Comparison of ENCODE assay signal across 16 cellular contexts in the genomic region with DNA sequence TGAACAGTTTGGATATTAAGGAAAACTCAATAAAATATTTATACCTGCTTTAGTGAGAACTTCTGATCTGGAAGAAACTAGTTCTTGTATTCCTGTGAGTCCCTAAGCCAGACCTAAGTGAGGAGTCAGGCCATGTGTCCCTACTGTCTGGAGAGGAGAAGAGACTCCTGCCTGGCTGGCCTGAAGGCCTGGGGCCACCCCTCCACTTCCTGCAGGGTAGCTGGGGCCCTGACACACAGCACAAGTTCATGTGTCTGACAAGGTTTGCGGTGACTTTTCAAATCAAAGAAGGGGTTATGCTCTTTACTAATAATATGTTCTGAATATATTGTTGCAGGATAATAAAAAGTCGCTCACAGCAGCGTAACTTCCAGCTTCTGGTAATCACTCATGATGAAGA. TPM values are rescaled to one million over a fixed set of nuclear protein-coding genes. Genes with fewer than 3 reads are reported as not detected.
"Had no signal": no experiment of that assay in that cellular context is flagged by ENCODE, and none has a peak within 500 bp of the region (broad histone marks: within the 10 kb centered on the region; RNA-seq: fewer than 3 reads in every experiment).

No MANE protein-coding gene starts in this region.

- H3K9me3 ChIP-seq: sigmoid colon, thyroid gland, uterus had no signal

- H2AFZ ChIP-seq: hepatocyte had no signal

- H3K4me3 ChIP-seq: hepatocyte, sigmoid colon, thyroid gland, uterus had no signal

- H3K4me3 Mint-ChIP-seq: brain; central memory CD8-positive, alpha-beta T cell; dendritic cell treated with granulocyte-macrophage colony-stimulating factor and Interleukin-4, amounts not matched to agents 40 ng/mL and 50 ng/mL, for 4 days; neural crest cell had no signal

- H3K4me1 ChIP-seq: sigmoid colon, thyroid gland, uterus had no signal

- H3K4me1 Mint-ChIP-seq: brain; central memory CD8-positive, alpha-beta T cell; neural crest cell had no signal

- H3K27me3 Mint-ChIP-seq: brain; central memory CD8-positive, alpha-beta T cell; dendritic cell treated with granulocyte-macrophage colony-stimulating factor and Interleukin-4, amounts not matched to agents 40 ng/mL and 50 ng/mL, for 4 days had no signal

- H3K27ac Mint-ChIP-seq: brain; dendritic cell treated with granulocyte-macrophage colony-stimulating factor and Interleukin-4, amounts not matched to agents 40 ng/mL and 50 ng/mL, for 4 days had no signal

- H3K79me2 ChIP-seq: hepatocyte had no signal

- H3K36me3 ChIP-seq: uterus had no signal

- H3K27ac ChIP-seq: hepatocyte, sigmoid colon, thyroid gland, uterus had no signal

- H3K9me3 Mint-ChIP-seq: brain; central memory CD8-positive, alpha-beta T cell; dendritic cell treated with granulocyte-macrophage colony-stimulating factor and Interleukin-4, amounts not matched to agents 40 ng/mL and 50 ng/mL, for 4 days; neural crest cell had no signal

- H3K4me2 ChIP-seq: hepatocyte had no signal

- DNase-seq: activated CD4-positive, CD25-positive, alpha-beta regulatory T cell treated with anti-CD3 and anti-CD28 coated beads, Interleukin-2, amount 50 U/mL, for 72 hours; activated CD8-positive, alpha-beta memory T cell treated with anti-CD3 and anti-CD28 coated beads, Interleukin-2, amount 50 U/mL, for 4 hours; activated effector memory CD4-positive, alpha-beta T cell treated with Interleukin-2 at 50 U/mL for 16 hours; kidney; mesendoderm; sigmoid colon; thyroid gland; uterus had no signal

- H3K27me3 ChIP-seq: hepatocyte, sigmoid colon, thyroid gland, uterus had no signal

RNA-seq across cellular contexts. Expression of gene IL13, which starts 16.1 kb away (rescaled TPM):
- total RNA-seq: hepatocyte, kidney, liver, neural crest cell, osteocyte, sigmoid colon, thyroid gland had no signal
- polyA plus RNA-seq: esophagus, hepatocyte, liver had no signal

RNA-seq across cellular contexts. Expression of gene IL4, which starts 31.9 kb away (rescaled TPM):
- total RNA-seq: hepatocyte, kidney, liver, neural crest cell, osteocyte, sigmoid colon, thyroid gland, uterus had no signal
- polyA plus RNA-seq: esophagus, hepatocyte, liver, sigmoid colon had no signal
